ENCODE assay signal across 8 cellular contexts in genomic region chr19:35994868-35995654, GRCh38. TPM values are rescaled to one million over a fixed set of nuclear protein-coding genes. Genes with fewer than 3 reads are reported as not detected.
DNase-seq lines count a peak whose midpoint lies in the region; TF ChIP-seq lines count a peak whose summit lies in the region.

Gene SDHAF1 (plus strand): TSS chr19:35995188. CDS start chr19:35995275, 87 bp downstream.

- peaks cover 16% of the 10 kb centered on the region for H4K20me1 ChIP-seq in Loucy (ENCODE audit: insufficient read depth, low read length, poor library complexity, severe bottlenecking)
- no peaks in the 10 kb centered on the region for H4K20me1 ChIP-seq in neural cell (ENCODE audit: insufficient read depth)

- intact Hi-C loops in stomach (cut with DNase I; ENCODE audit: low total_unique reads): no loop called here

- H3K79me2 ChIP-seq in Loucy (ENCODE audit: insufficient read depth, low read length): peaks cover 36% of the 10 kb centered on the region
- H3K79me2 ChIP-seq in neural cell (replicated peaks; ENCODE audit: insufficient read depth, low read length): peaks cover 13% of the 10 kb centered on the region

- 0 to 1% (median 0%) methylated on average over 3 to 86 of the region's 86 CpGs for WGBS in stomach, 5 donors

- TF ChIP-seq POLR2A in Raji (IDR thresholded peaks at IDR 0.05; ENCODE audit: insufficient read depth, low read depth, low read length) (peak; percentile 95), stomach (IDR thresholded peaks at IDR 0.05) (no peak)

- H3K36me3 ChIP-seq in Loucy (ENCODE audit: insufficient read depth, low read length) (no peaks in the 10 kb centered on the region), neural cell (ENCODE audit: insufficient read depth, low read length) (no peaks in the 10 kb centered on the region), stomach (peaks cover 0 to 19% (median 12%) of the 10 kb centered on the region in 4 donors)

- peak within 1 kb of the TSS; percentile 93 for H3K4me3 ChIP-seq in Loucy (ENCODE audit: low read length, poor library complexity, severe bottlenecking)
- H3K4me3 ChIP-seq in fibroblast of the aortic adventitia (ENCODE audit: low read depth, low read length): peak within 1 kb of the TSS; percentile 94
- H3K4me3 ChIP-seq in neural cell (ENCODE audit: low read length): peak within 1 kb of the TSS; percentile 95
- H3K4me3 ChIP-seq in stomach: peak within 1 kb of the TSS; percentile 81 to 98 (median 90)

- H2AFZ ChIP-seq in Loucy (ENCODE audit: low read length) (peak within 1 kb of the TSS; percentile 78), neural cell (ENCODE audit: low read depth, low read length) (peak within 1 kb of the TSS; percentile 62)

- H3K27ac ChIP-seq in neural cell (ENCODE audit: low read length) (peak within 1 kb of the TSS; percentile 74), stomach (peak within 1 kb of the TSS; percentile 81 to 92 (median 90))

- TF ChIP-seq CTCF in Loucy (conservative IDR thresholded peaks at IDR 0.05; ENCODE audit: low read length) (no peak), fibroblast of the aortic adventitia (IDR thresholded peaks at IDR 0.05; ENCODE audit: insufficient read depth, low read length) (no peak), neural cell (IDR thresholded peaks at IDR 0.05; ENCODE audit: poor library complexity, severe bottlenecking) (peak; percentile 31), stomach (IDR thresholded peaks at IDR 0.05) (no peak)

- H3F3A ChIP-seq in Loucy (ENCODE audit: low read depth): no peaks in the 10 kb centered on the region
- no peaks in the 10 kb centered on the region for H3F3A ChIP-seq in neural cell (ENCODE audit: insufficient read depth, low read length, poor library complexity, severe bottlenecking)

- H3K4me2 ChIP-seq in Loucy (ENCODE audit: low read depth, low read length, poor library complexity, severe bottlenecking): peak within 1 kb of the TSS; percentile 99
- peak within 1 kb of the TSS; percentile 78 for H3K4me2 ChIP-seq in neural cell (ENCODE audit: low read length)

- H3K9me3 ChIP-seq in Loucy (ENCODE audit: insufficient read depth, low read depth, low read length) (no peaks in the 10 kb centered on the region), neural cell (ENCODE audit: low read length) (no peaks in the 10 kb centered on the region), stomach (no peaks in the 10 kb centered on the region)

- TF ChIP-seq EP300 in neural cell (conservative IDR thresholded peaks at IDR 0.05; ENCODE audit: poor library complexity, severe bottlenecking) (peak; percentile 18), stomach (IDR thresholded peaks at IDR 0.05) (no peak)

- peak within 1 kb of the TSS; percentile 76 for H3K9ac ChIP-seq in Loucy (ENCODE audit: low read depth, low read length, poor library complexity, severe bottlenecking)
- H3K9ac ChIP-seq in neural cell (ENCODE audit: low read length): peak within 1 kb of the TSS; percentile 68

- H3K27me3 ChIP-seq in Loucy (ENCODE audit: insufficient read depth, low read length, poor library complexity, severe bottlenecking) (no peaks in the 10 kb centered on the region), neural cell (ENCODE audit: insufficient read depth, low read depth, low read length) (no peaks in the 10 kb centered on the region), stomach (no peaks in the 10 kb centered on the region)

- peak; percentile 95 for DNase-seq in ELF-1 (ENCODE audit: low read depth, low spot score)
- peak; percentile 98 for DNase-seq in H4 (ENCODE audit: low spot score)
- peak; percentile 98 for DNase-seq in activated effector memory CD4-positive, alpha-beta T cell treated with anti-CD3 and anti-CD28 coated beads, Interleukin-2, amount 50 U/mL, for 16 hours
- DNase-seq in fibroblast of the aortic adventitia (ENCODE audit: low read depth): peak; percentile 89
- peak; percentile 98 for DNase-seq in stomach

- H3K4me1 ChIP-seq in Loucy (ENCODE audit: insufficient read depth, low read length, poor library complexity, severe bottlenecking) (peaks cover 28% of the 10 kb centered on the region), stomach (peaks cover 20 to 52% (median 46%) of the 10 kb centered on the region in 4 donors)

- no peak for TF ChIP-seq RAD21 in neural cell (conservative IDR thresholded peaks at IDR 0.05)

- H3K9me2 ChIP-seq in Loucy (replicated peaks; ENCODE audit: low read depth, low read length) (no peaks in the 10 kb centered on the region), neural cell (ENCODE audit: insufficient read depth, low read length) (no peaks in the 10 kb centered on the region)

TF ChIP-seq in neural cell, 6 proteins besides CTCF, POLR2A, EP300 and RAD21:
- TF ChIP-seq SMC3 (conservative IDR thresholded peaks at IDR 0.05; ENCODE audit: poor library complexity) (no peak), MXI1 (conservative IDR thresholded peaks at IDR 0.05; ENCODE audit: poor library complexity, severe bottlenecking) (peak; percentile 93), TAF1 (IDR thresholded peaks at IDR 0.05; ENCODE audit: low read depth) (peak; percentile 57), EZH2 (IDR thresholded peaks at IDR 0.05; ENCODE audit: borderline replicate concordance, insufficient read depth, low read length, poor library complexity, severe bottlenecking) (no peak), REST (IDR thresholded peaks at IDR 0.05; ENCODE audit: borderline replicate concordance) (no peak), POLR2AphosphoS5 (IDR thresholded peaks at IDR 0.05) (peak; percentile 88)

RNA-seq across cellular contexts. Expression of gene SDHAF1, which starts in this region (rescaled TPM):
- 40.4 and 61.9 TPM in 2 replicates for total RNA-seq in H4 (2014; rRNA removed; shearing (Covaris generic))
- 12.7 and 38.7 TPM in 2 replicates for total RNA-seq in fibroblast of the aortic adventitia (ENCODE audit: low replicate concordance)
- polyA plus RNA-seq in neural cell: 65.3 and 71.6 TPM in 2 replicates
- polyA minus RNA-seq in neural cell: 26.2 and 30.2 TPM in 2 replicates
- 10 to 100 TPM in 3 of 5 donors, 1 to 10 TPM in 1, not detected in 1; 8.0 to 38.1 (median 21.1) TPM for total RNA-seq in stomach
- 10 to 100 TPM; 19.2 to 31.2 (median 28.3) TPM for polyA plus RNA-seq in stomach

Comparison
In these comparisons a context has a peak if more than half of its experiments do, and no peak if none do; other contexts are left out.
1. Peak in every context shown above with its lines: DNase-seq, H3K4me3 ChIP-seq and H3K27ac ChIP-seq.